9 cellular contexts compared by ENCODE assay signal in genomic region chr17:80959330-80960036, GRCh38. TPM values are rescaled to one million over a fixed set of nuclear protein-coding genes. Genes with fewer than 3 reads are reported as not detected.
DNase-seq lines count a peak whose midpoint lies in the region; FAIRE-seq and TF ChIP-seq lines count a peak whose summit lies in the region.
"Had no signal": no experiment of that assay in that cellular context is flagged by ENCODE, and none has a peak within 500 bp of the region (broad histone marks: within the 10 kb centered on the region; RNA-seq: fewer than 3 reads in every experiment).

No MANE protein-coding gene starts in this region.

- H3K36me3 ChIP-seq in esophagus muscularis mucosa: peaks cover 7 to 27% (median 19%) of the 10 kb centered on the region in 4 donors

- peak; percentile 41 for TF ChIP-seq EP300 in esophagus muscularis mucosa (IDR thresholded peaks at IDR 0.05)

- 0% methylated on average over 1 of the region's 23 CpGs for WGBS in esophagus muscularis mucosa

- H3K4me1 ChIP-seq in esophagus muscularis mucosa: peaks cover 23 to 46% (median 41%) of the 10 kb centered on the region in 4 donors

- DNase-seq in NCI-H1694 (lab: John Stamatoyannopoulos, UW): peak; percentile 15
- peak; percentile 94 for DNase-seq in esophagus muscularis mucosa (ENCODE audit: extremely low spot score)
- peak; percentile 22 for DNase-seq in middle frontal gyrus (ENCODE audit: extremely low spot score, low spot score)
- no peak for DNase-seq in urothelium cell line (ENCODE audit: low spot score)
- no peak for DNase-seq in NCI-H146 treated with DMSO at 0.1 percent for 48 hours (lab: John Stamatoyannopoulos, UW; ENCODE audit: unreplicated experiment)
- no peak for DNase-seq in dermis blood vessel endothelial cell
- DNase-seq in SW480 (ENCODE audit: low spot score): no peak
- DNase-seq: activated gamma-delta T cell, naive B cell had no signal

- peak overlapping the region in 3 of 4 donors; percentile 16 to 31 (median 28) for H3K4me3 ChIP-seq in esophagus muscularis mucosa

- peak in 1 of 3 experiments; percentile 31 for TF ChIP-seq CTCF in esophagus muscularis mucosa (IDR thresholded peaks at IDR 0.05)

- H3K27me3 ChIP-seq in esophagus muscularis mucosa: no peaks in the 10 kb centered on the region

- intact Hi-C loops in esophagus muscularis mucosa (cut with DNase I): no loop called here

- FAIRE-seq in urothelium cell line (lab: Jason Lieb, UNC): peak; percentile 42

- H3K27ac ChIP-seq in esophagus muscularis mucosa (replicated peaks in 1 of 4): peak overlapping the region; percentile 91 to 95 (median 95)

- no peaks in the 10 kb centered on the region for H3K9me3 ChIP-seq in esophagus muscularis mucosa

- TF ChIP-seq POLR2A in esophagus muscularis mucosa (IDR thresholded peaks at IDR 0.05; ENCODE audit: low read depth): no peak

RNA-seq across cellular contexts. Expression of gene CHMP6, which starts 32.2 kb away (rescaled TPM):
- 10 to 100 TPM; 17.6 to 29.2 (median 25.8) TPM for total RNA-seq in esophagus muscularis mucosa
- 19.2 and 28.6 TPM in 2 replicates for total RNA-seq in dermis blood vessel endothelial cell

Comparison
In these comparisons a context has a peak if more than half of its experiments do, and no peak if none do; other contexts are left out.
1. DNase-seq: peak in NCI-H1694 (single experiment), esophagus muscularis mucosa (single experiment) and middle frontal gyrus (single experiment); none in urothelium cell line (single experiment), NCI-H146 treated with DMSO at 0.1 percent for 48 hours (single experiment), dermis blood vessel endothelial cell (single experiment) and SW480 (single experiment).